8 cellular contexts compared by ENCODE assay signal in genomic region chr12:76346798-76347420, GRCh38. TPM values are rescaled to one million over a fixed set of nuclear protein-coding genes. Genes with fewer than 3 reads are reported as not detected.
DNase-seq lines count a peak whose midpoint lies in the region; ATAC-seq and TF ChIP-seq lines count a peak whose summit lies in the region.

No MANE protein-coding gene starts in this region.

- no peaks in the 10 kb centered on the region for H3K9me3 Mint-ChIP-seq in effector memory CD8-positive, alpha-beta T cell

- TF ChIP-seq CTCF in BE2C (IDR thresholded peaks at IDR 0.05; ENCODE audit: low read depth, low read length), result peak; percentile 30; the same call in 1 of the 2 replicates
- TF ChIP-seq CTCF in GM13977 (IDR thresholded peaks at IDR 0.05; ENCODE audit: extremely low read depth, insufficient read depth, missing control alignments), result peak; percentile 58

- no peaks in the 10 kb centered on the region for H3K27me3 Mint-ChIP-seq in effector memory CD8-positive, alpha-beta T cell

- DNase-seq in BE2C (no peak), GM13977 (ENCODE audit: low spot score) (no peak), SKM-1 (lab: John Stamatoyannopoulos, UW; ENCODE audit: unreplicated experiment) (peak; percentile 0), islet precursor cell (no peak)
- no peak for DNase-seq in effector memory CD8-positive, alpha-beta T cell

- no peak for TF ChIP-seq EP300 in Ishikawa (IDR thresholded peaks at IDR 0.05; ENCODE audit: borderline replicate concordance)

- no peaks in the 10 kb centered on the region for H3K36me3 ChIP-seq in BE2C
- no peaks in the 10 kb centered on the region for H3K36me3 ChIP-seq in muscle layer of colon (ENCODE audit: insufficient read depth, low read length)

- H3K9me3 ChIP-seq in BE2C, result no peaks in the 10 kb centered on the region
- no peaks in the 10 kb centered on the region for H3K9me3 ChIP-seq in muscle layer of colon (ENCODE audit: low read length)

- H3K4me3 ChIP-seq in BE2C (ENCODE audit: low read depth, low read length), result peak overlapping the region; percentile 85
- peak overlapping the region in 1 of 2 donors; percentile 96 for H3K4me3 ChIP-seq in muscle layer of colon (ENCODE audit: low read depth in 1 of 2, low read length in 2 of 2)

- H3K4me1 ChIP-seq in BE2C (no peaks in the 10 kb centered on the region), muscle layer of colon (ENCODE audit: insufficient read depth, low read length) (peaks cover 13% of the 10 kb centered on the region)

- peak overlapping the region; percentile 29 to 95 for H3K4me3 Mint-ChIP-seq in effector memory CD8-positive, alpha-beta T cell

- in situ Hi-C loops in GM13977 (cut with MboI; ENCODE audit: low pct_unique_long_range_greater_than_20kb, low sequenced_read_pairs, unreplicated experiment), result loop anchor here (10.0 to 25.0 kb wide), 3 partner anchors 172 to 810 kb away; no protein-coding TSS in a partner anchor

- H3K27ac ChIP-seq in muscle layer of colon (ENCODE audit: low read depth, low read length), result peak overlapping the region; percentile 84

- peak; percentile 28; the same call in 1 of the 2 replicates for TF ChIP-seq RAD21 in Ishikawa (IDR thresholded peaks at IDR 0.05; ENCODE audit: low read depth)

- H3K4me1 Mint-ChIP-seq in effector memory CD8-positive, alpha-beta T cell (ENCODE audit: low read depth in 2 of 2), result peaks cover 18 to 23% of the 10 kb centered on the region in 2 donors

- H3K27ac Mint-ChIP-seq in effector memory CD8-positive, alpha-beta T cell, result peak overlapping the region in 1 of 2 donors; percentile 95

- H3K9ac ChIP-seq in muscle layer of colon (ENCODE audit: low read length), result peak overlapping the region; percentile 49

- peaks cover 12% of the 10 kb centered on the region for H3K36me3 Mint-ChIP-seq in effector memory CD8-positive, alpha-beta T cell (ENCODE audit: insufficient read depth)

- no peak for ATAC-seq in effector memory CD8-positive, alpha-beta T cell (replicated peaks)
- no peak for ATAC-seq in HG03159 (IDR thresholded peaks at IDR 0.05; ENCODE audit: unreplicated experiment)

- H3K27me3 ChIP-seq in BE2C, result no peaks in the 10 kb centered on the region
- no peaks in the 10 kb centered on the region for H3K27me3 ChIP-seq in muscle layer of colon (ENCODE audit: control insufficient read depth in 1 of 2, insufficient read depth in 2 of 2, low read length in 2 of 2)

TF ChIP-seq in Ishikawa, 13 proteins besides CTCF, POLR2A, EP300 and RAD21:
- TF ChIP-seq YY1 (IDR thresholded peaks at IDR 0.05; ENCODE audit: low read depth) (no peak), REST (IDR thresholded peaks at IDR 0.05; ENCODE audit: low read depth) (no peak), CREB1 (IDR thresholded peaks at IDR 0.05; ENCODE audit: low read depth) (no peak), EGR1 (IDR thresholded peaks at IDR 0.05) (no peak), NFIC (IDR thresholded peaks at IDR 0.05) (no peak)

RNA-seq across cellular contexts. Expression of gene BBS10, which starts 1.3 kb away (rescaled TPM):
- 13.2 TPM for polyA plus RNA-seq in BE2C (2012; ENCODE audit: insufficient read depth, insufficient read length, low read depth)
